ENCODE assay signal across 32 cellular contexts in genomic region chr20:61030130-61030529, GRCh38.
"Had no signal": no experiment of that assay in that cellular context is flagged by ENCODE, and none has a peak within 500 bp of the region (broad histone marks: within the 10 kb centered on the region; RNA-seq: fewer than 3 reads in every experiment).

No MANE protein-coding gene starts in this region.

- DNase-seq: activated B cell treated with CpG ODN at 0.5 μM for 24 hours; activated CD4-positive, alpha-beta T cell treated with anti-CD3 and anti-CD28 coated beads for 48 hours; activated CD4-positive, alpha-beta T cell treated with anti-CD3 and anti-CD28 coated beads, Interleukin-2, amount 50 U/mL, for 1 hour; activated CD4-positive, alpha-beta T cell treated with anti-CD3 and anti-CD28 coated beads, Interleukin-2, amount 50 U/mL, for 48 hours; activated CD8-positive, alpha-beta memory T cell treated with anti-CD3 and anti-CD28 coated beads for 24 hours; activated CD8-positive, alpha-beta T cell treated with anti-CD3 and anti-CD28 coated beads for 36 hours; activated effector memory CD4-positive, alpha-beta T cell treated with Interleukin-2 at 50 U/mL for 16 hours; activated gamma-delta T cell treated with Interleukin-2 at 50 U/mL for 16 hours; activated naive CD4-positive, alpha-beta T cell treated with anti-CD3 and anti-CD28 coated beads, Interleukin-2, amount 50 U/mL, for 16 hours; activated naive CD4-positive, alpha-beta T cell treated with Interleukin-2 at 50 U/mL for 16 hours; activated naive CD8-positive, alpha-beta T cell treated with anti-CD3 and anti-CD28 coated beads, Interleukin-2, amount 50 U/mL, for 24 hours; activated T-cell treated with anti-CD3 and anti-CD28 coated beads, Interleukin-2, amount 50 U/mL, for 4 hours; adrenal gland; amygdala; aorta; body of pancreas; cortex of kidney; dermis blood vessel endothelial cell; effector CD4-positive, alpha-beta T cell; effector memory CD8-positive, alpha-beta T cell; esophagus squamous epithelium; foreskin melanocyte; T-helper 1 cell; T-helper 17 cell; T1000; WERI-Rb-1 had no signal

- H3K27me3 ChIP-seq: adrenal gland, body of pancreas, esophagus squamous epithelium had no signal

- FAIRE-seq: colon had no signal

- H3K9me3 ChIP-seq: adrenal gland, body of pancreas had no signal

- H3K4me3 ChIP-seq: adrenal gland, body of pancreas, esophagus squamous epithelium had no signal

- H3K36me3 Mint-ChIP-seq: activated naive CD8-positive, alpha-beta T cell had no signal

- H3K4me1 ChIP-seq: adrenal gland, body of pancreas, esophagus squamous epithelium had no signal

- H3K27ac ChIP-seq: adrenal gland, body of pancreas, epithelial cell of prostate, esophagus squamous epithelium, WERI-Rb-1 had no signal

- H3K9me3 Mint-ChIP-seq: activated T-cell treated with anti-CD3 and anti-CD28 coated beads, Interleukin-2, amount 50 U/mL, for 4 hours; activated T-helper 17 cell treated with anti-CD3 and anti-CD28 coated beads, Interleukin-2, amount 50 U/mL, for 72 hours had no signal

- H3K4me1 Mint-ChIP-seq: activated B cell treated with CpG ODN at 0.5 μM for 24 hours; activated naive CD8-positive, alpha-beta T cell treated with anti-CD3 and anti-CD28 coated beads, Interleukin-2, amount 50 U/mL, for 24 hours; activated T-helper 17 cell treated with anti-CD3 and anti-CD28 coated beads, Interleukin-2, amount 50 U/mL, for 72 hours; T-helper 17 cell had no signal

- H3K4me3 Mint-ChIP-seq: activated B cell treated with CpG ODN at 0.5 μM for 24 hours; activated CD8-positive, alpha-beta T cell treated with anti-CD3 and anti-CD28 coated beads for 36 hours; activated naive CD8-positive, alpha-beta T cell; activated naive CD8-positive, alpha-beta T cell treated with anti-CD3 and anti-CD28 coated beads, Interleukin-2, amount 50 U/mL, for 24 hours; activated T-cell treated with anti-CD3 and anti-CD28 coated beads, Interleukin-2, amount 50 U/mL, for 4 hours; activated T-helper 17 cell treated with anti-CD3 and anti-CD28 coated beads, Interleukin-2, amount 50 U/mL, for 72 hours; effector memory CD8-positive, alpha-beta T cell; T-helper 17 cell; T-helper 2 cell treated with Interferon-gamma antibody and Interleukin-4, amounts not matched to agents 5 μg/mL and 100 μg/mL, for 36 hours had no signal

- H3K27ac Mint-ChIP-seq: activated B cell treated with CpG ODN at 0.5 μM for 24 hours; activated CD8-positive, alpha-beta T cell treated with anti-CD3 and anti-CD28 coated beads for 36 hours; activated naive CD8-positive, alpha-beta T cell; activated naive CD8-positive, alpha-beta T cell treated with anti-CD3 and anti-CD28 coated beads, Interleukin-2, amount 50 U/mL, for 24 hours; activated T-helper 17 cell treated with anti-CD3 and anti-CD28 coated beads, Interleukin-2, amount 50 U/mL, for 72 hours; effector memory CD8-positive, alpha-beta T cell; T-helper 17 cell; T-helper 2 cell treated with Interferon-gamma antibody and Interleukin-4, amounts not matched to agents 5 μg/mL and 100 μg/mL, for 36 hours had no signal

- ATAC-seq: activated CD4-positive, CD25-positive, alpha-beta regulatory T cell treated with anti-CD3 and anti-CD28 coated beads, Interleukin-2, amount 50 U/mL, for 24 hours; activated CD8-positive, alpha-beta T cell treated with anti-CD3 and anti-CD28 coated beads for 36 hours; activated naive CD8-positive, alpha-beta T cell treated with anti-CD3 and anti-CD28 coated beads, Interleukin-2, amount 50 U/mL, for 24 hours; activated T-cell treated with anti-CD3 and anti-CD28 coated beads, Interleukin-2, amount 50 U/mL, for 4 hours; activated T-helper 17 cell treated with anti-CD3 and anti-CD28 coated beads, Interleukin-2, amount 50 U/mL, for 72 hours; body of pancreas; effector memory CD8-positive, alpha-beta T cell; T-helper 17 cell had no signal

- H3K36me3 ChIP-seq: adrenal gland, esophagus squamous epithelium, WERI-Rb-1 had no signal

- H3K27me3 Mint-ChIP-seq: activated B cell treated with CpG ODN at 0.5 μM for 24 hours; activated CD8-positive, alpha-beta T cell treated with anti-CD3 and anti-CD28 coated beads for 36 hours; activated naive CD8-positive, alpha-beta T cell; activated naive CD8-positive, alpha-beta T cell treated with anti-CD3 and anti-CD28 coated beads, Interleukin-2, amount 50 U/mL, for 24 hours; activated T-helper 17 cell treated with anti-CD3 and anti-CD28 coated beads, Interleukin-2, amount 50 U/mL, for 72 hours; T-helper 17 cell had no signal
